ENCODE assay signal across 24 cellular contexts in the genomic region with DNA sequence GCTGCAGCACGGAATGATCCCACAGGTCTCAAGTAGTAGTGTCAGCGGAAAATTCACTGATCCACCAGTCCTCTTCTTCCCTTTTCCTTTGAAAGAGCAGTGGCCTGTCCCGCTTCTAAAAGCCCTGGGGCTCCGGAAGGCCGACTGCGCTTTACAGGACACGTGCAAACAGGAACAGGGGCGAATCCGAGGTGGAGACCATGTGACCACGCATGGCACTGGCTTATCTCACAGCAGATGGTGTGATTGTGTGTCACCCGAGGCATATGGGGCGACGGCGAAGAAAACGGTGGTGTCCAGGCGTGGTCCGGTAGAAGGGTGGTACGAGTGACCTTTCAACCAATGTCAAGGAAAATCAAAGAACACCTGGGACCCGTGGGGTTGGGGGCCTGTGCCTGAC. TPM values are rescaled to one million over a fixed set of nuclear protein-coding genes. Genes with fewer than 3 reads are reported as not detected.
DNase-seq lines count a peak whose midpoint lies in the region; ATAC-seq, FAIRE-seq and TF ChIP-seq lines count a peak whose summit lies in the region.
"Had no signal": no experiment of that assay in that cellular context is flagged by ENCODE, and none has a peak within 500 bp of the region (broad histone marks: within the 10 kb centered on the region; RNA-seq: fewer than 3 reads in every experiment).

No MANE protein-coding gene starts in this region.

- WGBS in HepG2 (ENCODE audit: low lambda C conversion rate) = 41% methylated on average over 19 of the region's 19 CpGs
- 71 to 88% methylated on average over 3 to 13 of the region's 19 CpGs for WGBS in gastroesophageal sphincter (ENCODE audit: low coverage in 1 of 2), 2 donors

- peaks cover 46% of the 10 kb centered on the region for H3K27me3 ChIP-seq in left ventricle myocardium inferior (ENCODE audit: low read depth)
- H3K27me3 ChIP-seq in HepG2 (ENCODE audit: control insufficient read depth in 1 of 2, insufficient read depth in 2 of 2, low read length in 2 of 2) = peaks cover 3 to 34% of the 10 kb centered on the region in 2 experiments; a peak in 3 of 5 replicates
- no peaks in the 10 kb centered on the region for H3K27me3 ChIP-seq in tibial artery
- H3K27me3 ChIP-seq in gastroesophageal sphincter = peaks cover 19% of the 10 kb centered on the region
- H3K27me3 ChIP-seq: BLaER1 had no signal

- H4K20me1 ChIP-seq in HepG2 (ENCODE audit: insufficient read depth, low read length) = no peaks in the 10 kb centered on the region
- H4K20me1 ChIP-seq: BLaER1 had no signal

- DNase-seq in NCI-H748 (lab: John Stamatoyannopoulos, UW; ENCODE audit: unreplicated experiment) (peak; percentile 33), NCI-H748 treated with DMSO at 0.1 percent for 48 hours (lab: John Stamatoyannopoulos, UW) (no peak), cardiac septum (ENCODE audit: low spot score) (peak; percentile 72), left ventricle myocardium inferior (no peak), HepG2 (ENCODE audit: low spot score) (no peak), tibial artery (peak; percentile 24 to 58)
- no peak for DNase-seq in activated CD4-positive, alpha-beta T cell treated with anti-CD3 and anti-CD28 coated beads, Interleukin-2, amount 50 U/mL, for 4 hours
- DNase-seq: ACHN; CD4-positive, alpha-beta T cell; COR-L47; DMS79; H7; MM.1S; NCI-H1048; NCI-H1436; NCI-H2029 treated with DMSO at 0.1 percent for 48 hours; NCI-H226; Right ventricle myocardium superior had no signal

- TF ChIP-seq CTCF in left ventricle myocardium inferior (IDR thresholded peaks at IDR 0.05; ENCODE audit: borderline replicate concordance) = no peak
- no peak for TF ChIP-seq CTCF in HepG2 (CRISPR knock-in tag; IDR thresholded peaks at IDR 0.05)
- no peak for TF ChIP-seq CTCF in tibial artery (IDR thresholded peaks at IDR 0.05)
- TF ChIP-seq CTCF in gastroesophageal sphincter (IDR thresholded peaks at IDR 0.05) = no peak

- H3K4me3 ChIP-seq in left ventricle myocardium inferior (no peak overlapping the region), HepG2 (replicated peaks in 1 of 3; ENCODE audit: insufficient read depth in 1 of 3, low read depth in 2 of 3, low read length in 3 of 3) (no peak overlapping the region), tibial artery (no peak overlapping the region), gastroesophageal sphincter (no peak overlapping the region)
- H3K4me3 ChIP-seq: BLaER1 had no signal

- POLR2A ChIA-PET in HepG2 (lab: Yijun Ruan, JAX) = no interaction called here

- H3K27ac ChIP-seq in left ventricle myocardium inferior (replicated peaks) (no peak overlapping the region), HepG2 (ENCODE audit: extremely low read length, insufficient read depth, low read length) (no peak overlapping the region), tibial artery (no peak overlapping the region), gastroesophageal sphincter (no peak overlapping the region)
- H3K27ac ChIP-seq: 22Rv1 had no signal

- no TSS peak for BruUV-seq in HepG2 (replicated peaks; lab: Mats Ljungman, UMichigan)

- no peak for TF ChIP-seq POLR2A in HepG2 (IDR thresholded peaks at IDR 0.05; ENCODE audit: insufficient read depth in 1 of 2, low read depth in 2 of 2, low read length in 2 of 2)
- no peak for TF ChIP-seq POLR2A in gastroesophageal sphincter (IDR thresholded peaks at IDR 0.05)

- intact Hi-C loops in cardiac septum (cut with DNase I) = no loop called here
- intact Hi-C loops in left ventricle myocardium inferior (cut with micrococcal nuclease) = no loop called here
- intact Hi-C loops in HepG2 (cut with micrococcal nuclease; ENCODE audit: unreplicated experiment) = no loop called here
- intact Hi-C loops in tibial artery (cut with DNase I; ENCODE audit: low total_unique reads) = no loop called here

- no peak for TF ChIP-seq RAD21 in HepG2 (CRISPR knock-in tag; IDR thresholded peaks at IDR 0.05)

- H2AFZ ChIP-seq in HepG2 (ENCODE audit: low read length) = no peak overlapping the region

- H3K9ac ChIP-seq in HepG2 (ENCODE audit: insufficient read depth, low read depth, low read length) = no peak overlapping the region
- H3K9ac ChIP-seq: BLaER1 had no signal

- CTCF ChIA-PET in HepG2 (lab: Yijun Ruan, JAX; ENCODE audit: low intra/inter-chr PET ratio, low total read pairs) = no interaction called here

- H3K36me3 ChIP-seq in left ventricle myocardium inferior (no peaks in the 10 kb centered on the region), HepG2 (replicated peaks in 1 of 2; ENCODE audit: control insufficient read depth in 1 of 2, insufficient read depth in 2 of 2, low read length in 2 of 2) (no peaks in the 10 kb centered on the region), tibial artery (no peaks in the 10 kb centered on the region), gastroesophageal sphincter (no peaks in the 10 kb centered on the region)
- H3K36me3 ChIP-seq: BLaER1 had no signal

- no peak for TF ChIP-seq EP300 in HepG2 (IDR thresholded peaks at IDR 0.05; ENCODE audit: low read depth in 2 of 2, low read length in 2 of 2)
- no peak for TF ChIP-seq EP300 in HepG2 (CRISPR knock-in tag; IDR thresholded peaks at IDR 0.05; ENCODE audit: borderline replicate concordance)
- no peak for TF ChIP-seq EP300 in gastroesophageal sphincter (IDR thresholded peaks at IDR 0.05)

- H3K79me2 ChIP-seq in HepG2 (ENCODE audit: insufficient read depth, low read length) = no peaks in the 10 kb centered on the region

- H3K4me2 ChIP-seq in HepG2 (ENCODE audit: low read depth, low read length) = no peak overlapping the region
- H3K4me2 ChIP-seq: BLaER1 had no signal

- no peak for FAIRE-seq in HepG2 (lab: Jason Lieb, UNC)
- FAIRE-seq: RCC 7860 had no signal

- ATAC-seq in HepG2 (no peak), gastroesophageal sphincter (no peak)

- in situ Hi-C loops in HepG2 (cut with HindIII; ENCODE audit: extremely low pct_ligation_motif_present, low pct_unique_long_range_greater_than_20kb) = no loop called here

- H3K9me3 ChIP-seq in left ventricle myocardium inferior (replicated peaks) = no peaks in the 10 kb centered on the region
- H3K9me3 ChIP-seq in HepG2 (ENCODE audit: low read length) = no peaks in the 10 kb centered on the region
- H3K9me3 ChIP-seq in tibial artery = no peaks in the 10 kb centered on the region
- H3K9me3 ChIP-seq in gastroesophageal sphincter = no peaks in the 10 kb centered on the region

- H3K4me1 ChIP-seq in left ventricle myocardium inferior = no peaks in the 10 kb centered on the region
- H3K4me1 ChIP-seq in HepG2 (ENCODE audit: insufficient read depth, low read length) = no peaks in the 10 kb centered on the region
- H3K4me1 ChIP-seq in tibial artery = no peaks in the 10 kb centered on the region
- no peaks in the 10 kb centered on the region for H3K4me1 ChIP-seq in gastroesophageal sphincter

TF ChIP-seq in HepG2, 621 proteins besides CTCF, POLR2A, EP300 and RAD21:
- TF ChIP-seq ZNF83 (CRISPR knock-in tag; IDR thresholded peaks at IDR 0.05; ENCODE audit: borderline replicate concordance) (no peak), NRL (CRISPR knock-in tag; IDR thresholded peaks at IDR 0.05; ENCODE audit: borderline replicate concordance) (no peak), TAF15 (IDR thresholded peaks at IDR 0.05; ENCODE audit: low read depth, low read length, poor library complexity, severe bottlenecking) (no peak)
- TF ChIP-seq, protein P1, sequence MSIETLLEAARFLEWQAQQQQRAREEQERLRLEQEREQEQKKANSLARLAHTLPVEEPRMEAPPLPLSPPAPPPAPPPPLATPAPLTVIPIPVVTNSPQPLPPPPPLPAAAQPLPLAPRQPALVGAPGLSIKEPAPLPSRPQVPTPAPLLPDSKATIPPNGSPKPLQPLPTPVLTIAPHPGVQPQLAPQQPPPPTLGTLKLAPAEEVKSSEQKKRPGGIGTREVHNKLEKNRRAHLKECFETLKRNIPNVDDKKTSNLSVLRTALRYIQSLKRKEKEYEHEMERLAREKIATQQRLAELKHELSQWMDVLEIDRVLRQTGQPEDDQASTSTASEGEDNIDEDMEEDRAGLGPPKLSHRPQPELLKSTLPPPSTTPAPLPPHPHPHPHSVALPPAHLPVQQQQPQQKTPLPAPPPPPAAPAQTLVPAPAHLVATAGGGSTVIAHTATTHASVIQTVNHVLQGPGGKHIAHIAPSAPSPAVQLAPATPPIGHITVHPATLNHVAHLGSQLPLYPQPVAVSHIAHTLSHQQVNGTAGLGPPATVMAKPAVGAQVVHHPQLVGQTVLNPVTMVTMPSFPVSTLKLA (IDR thresholded peaks at IDR 0.05) = peak; percentile 17; the same call in 1 of the 2 replicates
TF ChIP-seq in HepG2: peak in this region for 1.

RNA-seq across cellular contexts. Expression of a gene that starts 12.0 kb away (rescaled TPM):
- not detected for total RNA-seq in cardiac septum
- not detected for total RNA-seq in left ventricle myocardium inferior
- not detected in 2 replicates for total RNA-seq in HepG2 (2016; rRNA removed; fragmentation: Illumina TruSeq; extraction: Trizol)
- total RNA-seq in HepG2 (2016; cell fraction: cytosol; rRNA removed; fragmentation: Illumina TruSeq; extraction: Trizol; ENCODE audit: low read depth) = not detected in 2 replicates
- not detected in 2 replicates for total RNA-seq in HepG2 (2016; cell fraction: insoluble cytoplasmic fraction; rRNA removed; fragmentation: Illumina TruSeq; extraction: Trizol)
- total RNA-seq in HepG2 (2016; cell fraction: membrane; rRNA removed; fragmentation: Illumina TruSeq; extraction: Trizol) = not detected in 2 replicates
- total RNA-seq in HepG2 (2016; cell fraction: nucleus; rRNA removed; fragmentation: Illumina TruSeq; extraction: Trizol) = not detected in 2 replicates
- polyA plus RNA-seq in HepG2 (2011; rRNA removed) = not detected in 2 replicates
- not detected in 2 replicates for polyA plus RNA-seq in HepG2 (2011; cell fraction: cytosol; rRNA removed)
- polyA plus RNA-seq in HepG2 (2011; cell fraction: nucleus; rRNA removed) = not detected in 2 replicates
- polyA plus RNA-seq in HepG2 (2012) = not detected in 2 replicates
- polyA plus RNA-seq in HepG2 (2016; cell fraction: cytosol; fragmentation: Illumina TruSeq; extraction: Trizol; ENCODE audit: low read depth) = not detected in 2 replicates
- not detected in 2 replicates for polyA plus RNA-seq in HepG2 (2016; cell fraction: insoluble cytoplasmic fraction; fragmentation: Illumina TruSeq; extraction: Trizol; ENCODE audit: low read depth)
- not detected in 2 replicates for polyA plus RNA-seq in HepG2 (2016; cell fraction: membrane; fragmentation: Illumina TruSeq; extraction: Trizol; ENCODE audit: low read depth)
- not detected in 2 replicates for polyA plus RNA-seq in HepG2 (2016; cell fraction: nucleus; fragmentation: Illumina TruSeq; extraction: Trizol; ENCODE audit: insufficient read depth, low read depth)
- not detected in 2 replicates for polyA minus RNA-seq in HepG2 (2011; rRNA and poly(A)+ RNA removed; ENCODE audit: low replicate concordance)
- not detected in 2 replicates for polyA minus RNA-seq in HepG2 (2011; cell fraction: cytosol; rRNA and poly(A)+ RNA removed)
- polyA minus RNA-seq in HepG2 (2011; cell fraction: nucleus; rRNA and poly(A)+ RNA removed) = not detected in 2 replicates
- not detected for total RNA-seq in gastroesophageal sphincter
- total RNA-seq: CD4-positive, alpha-beta T cell; H7; LHCN-M2; OCI-LY7; Right ventricle myocardium superior had no signal

Comparison
In these comparisons a context has a peak if more than half of its experiments do, and no peak if none do; other contexts are left out.
1. DNase-seq: peak in NCI-H748 (single experiment), cardiac septum (single experiment) and tibial artery (2 of 2); none in NCI-H748 treated with DMSO at 0.1 percent for 48 hours (single experiment), left ventricle myocardium inferior (single experiment), HepG2 (single experiment) and activated CD4-positive, alpha-beta T cell treated with anti-CD3 and anti-CD28 coated beads, Interleukin-2, amount 50 U/mL, for 4 hours (0 of 2).